8 cellular contexts compared by ENCODE assay signal in the genomic region with DNA sequence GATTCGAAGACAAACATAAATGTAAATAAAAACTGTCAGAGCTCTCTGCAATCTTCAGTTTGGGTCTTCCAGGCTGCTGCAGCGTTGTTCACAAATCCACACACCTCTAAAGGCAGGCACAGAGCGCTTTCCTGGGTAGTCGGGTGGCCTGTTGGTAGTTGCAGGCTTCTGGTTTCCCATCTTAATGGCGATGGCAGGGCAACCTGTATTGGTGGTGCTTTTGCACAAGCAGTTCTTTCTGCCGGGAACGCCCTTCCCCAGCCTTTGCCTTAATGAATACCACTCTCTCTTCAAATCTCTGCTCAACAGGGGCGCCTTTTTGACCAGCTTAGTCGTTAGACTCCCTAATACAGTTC. TPM values are rescaled to one million over a fixed set of nuclear protein-coding genes. Genes with fewer than 3 reads are reported as not detected.
DNase-seq lines count a peak whose midpoint lies in the region; ATAC-seq, FAIRE-seq and TF ChIP-seq lines count a peak whose summit lies in the region.

No MANE protein-coding gene starts in this region.

- no peaks in the 10 kb centered on the region for H4K20me1 ChIP-seq in PC-3 (ENCODE audit: low read length)

- POLR2A ChIA-PET in PC-3 (lab: Charles Lee; ENCODE audit: unreplicated experiment) = no interaction called here

- H3K27me3 Mint-ChIP-seq in activated T-cell treated with anti-CD3 and anti-CD28 coated beads, Interleukin-2, amount 50 U/mL, for 24 hours = no peaks in the 10 kb centered on the region
- H3K27me3 Mint-ChIP-seq in dendritic cell treated with granulocyte-macrophage colony-stimulating factor and Interleukin-4, amounts not matched to agents 40 ng/mL and 50 ng/mL, for 4 days = no peaks in the 10 kb centered on the region

- no peak for DNase-seq in activated T-cell treated with anti-CD3 and anti-CD28 coated beads, Interleukin-2, amount 50 U/mL, for 24 hours
- DNase-seq in activated T-cell treated with anti-CD3 and anti-CD28 coated beads, Interleukin-2, amount 50 U/mL, for 1 hour = no peak
- DNase-seq in PC-3 (no peak), urothelium cell line (ENCODE audit: low spot score) (peak; percentile 41), hepatic stellate cell (ENCODE audit: low spot score) (no peak), HT-29 (ENCODE audit: low spot score) (no peak)

- peak overlapping the region; percentile 93 for H3K4me3 ChIP-seq in PC-3 (ENCODE audit: low read length)
- peak overlapping the region; percentile 77 for H3K4me3 ChIP-seq in mononuclear cell (ENCODE audit: low read length)

- CTCF ChIA-PET in PC-3 (lab: Charles Lee) = interaction anchor here (0.5 kb wide), 1 partner anchor 1142 kb away, joined by 6 read pairs; no protein-coding TSS in a partner anchor

- peak overlapping the region; percentile 92 for H3K4me3 Mint-ChIP-seq in activated T-cell treated with anti-CD3 and anti-CD28 coated beads, Interleukin-2, amount 50 U/mL, for 24 hours
- peak overlapping the region; percentile 90 for H3K4me3 Mint-ChIP-seq in dendritic cell treated with granulocyte-macrophage colony-stimulating factor and Interleukin-4, amounts not matched to agents 40 ng/mL and 50 ng/mL, for 4 days

- peak; percentile 9 for ATAC-seq in PC-3

- H3K36me3 Mint-ChIP-seq in activated T-cell treated with anti-CD3 and anti-CD28 coated beads, Interleukin-2, amount 50 U/mL, for 24 hours (ENCODE audit: low read depth) = peaks cover 13% of the 10 kb centered on the region
- H3K36me3 Mint-ChIP-seq in dendritic cell treated with granulocyte-macrophage colony-stimulating factor and Interleukin-4, amounts not matched to agents 40 ng/mL and 50 ng/mL, for 4 days (ENCODE audit: low read depth) = peaks cover 18% of the 10 kb centered on the region

- peak overlapping the region; percentile 88 for H3K9ac ChIP-seq in PC-3 (ENCODE audit: low read length)

- H3K4me1 Mint-ChIP-seq in activated T-cell treated with anti-CD3 and anti-CD28 coated beads, Interleukin-2, amount 50 U/mL, for 24 hours (ENCODE audit: low read depth) = peaks cover 16% of the 10 kb centered on the region
- H3K4me1 Mint-ChIP-seq in dendritic cell treated with granulocyte-macrophage colony-stimulating factor and Interleukin-4, amounts not matched to agents 40 ng/mL and 50 ng/mL, for 4 days (ENCODE audit: low read depth) = peaks cover 15% of the 10 kb centered on the region

- no peaks in the 10 kb centered on the region for H3K9me3 ChIP-seq in PC-3 (ENCODE audit: low read length)
- H3K9me3 ChIP-seq in mononuclear cell (ENCODE audit: low read depth, low read length) = no peaks in the 10 kb centered on the region

- peak overlapping the region; percentile 91 for H2AFZ ChIP-seq in PC-3 (ENCODE audit: low read length)

- no peaks in the 10 kb centered on the region for H3K36me3 ChIP-seq in PC-3 (ENCODE audit: low read depth, low read length)

- no peaks in the 10 kb centered on the region for H3K9me2 ChIP-seq in PC-3 (replicated peaks; ENCODE audit: low read length)

- intact Hi-C loops in PC-3 (cut with micrococcal nuclease) = loop anchor here (1.0 kb wide), 2 partner anchors 49 to 133 kb away; a partner anchor contains a TSS
- intact Hi-C loops in dendritic cell treated with granulocyte-macrophage colony-stimulating factor and Interleukin-4, amounts not matched to agents 40 ng/mL and 50 ng/mL, for 4 days (cut with micrococcal nuclease) = loop anchor here (1.0 to 2.0 kb wide), 2 partner anchors 76 to 77 kb away; a partner anchor contains a TSS

- no peaks in the 10 kb centered on the region for H3K9me3 Mint-ChIP-seq in activated T-cell treated with anti-CD3 and anti-CD28 coated beads, Interleukin-2, amount 50 U/mL, for 24 hours
- no peaks in the 10 kb centered on the region for H3K9me3 Mint-ChIP-seq in dendritic cell treated with granulocyte-macrophage colony-stimulating factor and Interleukin-4, amounts not matched to agents 40 ng/mL and 50 ng/mL, for 4 days

- FAIRE-seq in urothelium cell line (lab: Jason Lieb, UNC) = no peak

- TSS peak; percentile 99 for BruUV-seq in PC-3 (replicated peaks; lab: Mats Ljungman, UMichigan)

- TF ChIP-seq CTCF in PC-3 (conservative IDR thresholded peaks at IDR 0.05; ENCODE audit: low read depth, low read length) = no peak

- peaks cover 23% of the 10 kb centered on the region for H3K79me2 ChIP-seq in PC-3 (ENCODE audit: low read length)

- H3K27ac ChIP-seq in PC-3 (ENCODE audit: low read length) = no peak overlapping the region

- peak overlapping the region; percentile 98 for H3K27ac Mint-ChIP-seq in activated T-cell treated with anti-CD3 and anti-CD28 coated beads, Interleukin-2, amount 50 U/mL, for 24 hours
- peak overlapping the region; percentile 92 for H3K27ac Mint-ChIP-seq in dendritic cell treated with granulocyte-macrophage colony-stimulating factor and Interleukin-4, amounts not matched to agents 40 ng/mL and 50 ng/mL, for 4 days

- H3F3A ChIP-seq in PC-3 (ENCODE audit: low read length, unreplicated experiment) = no peaks in the 10 kb centered on the region

- H3K4me1 ChIP-seq in PC-3 (ENCODE audit: insufficient read depth, low read length) (peaks cover 14% of the 10 kb centered on the region), mononuclear cell (ENCODE audit: insufficient read depth, low read length) (peaks cover 20% of the 10 kb centered on the region)

- no peaks in the 10 kb centered on the region for H3K27me3 ChIP-seq in PC-3 (ENCODE audit: low read length)
- no peaks in the 10 kb centered on the region for H3K27me3 ChIP-seq in mononuclear cell (ENCODE audit: insufficient read depth, low read length)

- peak overlapping the region; percentile 92 for H3K4me2 ChIP-seq in PC-3 (ENCODE audit: low read length)

RNA-seq across cellular contexts. Expression of a gene that starts 0.7 kb away (rescaled TPM):
- total RNA-seq in PC-3 (2014; rRNA removed) (22.9 and 23.0 TPM in 2 replicates), mononuclear cell (18.8 TPM)
- total RNA-seq in HT-29 (2014; rRNA removed; shearing (Covaris generic)) = 19.9 and 25.5 TPM in 2 replicates

RNA-seq across cellular contexts. Expression of a gene that starts 31.2 kb away (rescaled TPM):
- 3.0 and 6.6 TPM in 2 replicates for total RNA-seq in PC-3 (2014; rRNA removed)
- 0.10 TPM for total RNA-seq in mononuclear cell
- 68.2 and 69.1 TPM in 2 replicates for total RNA-seq in HT-29 (2014; rRNA removed; shearing (Covaris generic))
